ENCODE assay signal across 17 cellular contexts in the genomic region with DNA sequence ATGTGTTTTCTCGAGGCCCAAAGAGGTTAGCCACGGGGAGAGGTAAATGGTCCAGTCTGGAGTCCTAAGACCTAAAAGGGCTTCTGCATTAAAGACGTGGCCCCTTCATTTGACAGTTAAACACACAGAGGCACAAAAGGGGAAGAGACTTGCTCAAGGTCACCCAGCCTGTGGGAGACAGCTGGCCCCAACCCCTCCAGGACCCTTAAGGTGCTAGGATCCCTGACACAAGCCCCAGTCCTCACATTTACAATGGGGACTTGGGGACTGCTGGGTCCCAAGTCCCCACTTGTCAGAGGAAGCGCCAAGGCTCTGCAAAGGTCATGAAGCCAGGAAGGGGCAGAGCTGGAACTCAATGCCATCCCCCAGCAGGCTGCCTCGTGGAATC. TPM values are rescaled to one million over a fixed set of nuclear protein-coding genes. Genes with fewer than 3 reads are reported as not detected.
DNase-seq lines count a peak whose midpoint lies in the region; ATAC-seq and TF ChIP-seq lines count a peak whose summit lies in the region.
"Had no signal": no experiment of that assay in that cellular context is flagged by ENCODE, and none has a peak within 500 bp of the region (broad histone marks: within the 10 kb centered on the region; RNA-seq: fewer than 3 reads in every experiment).

No MANE protein-coding gene starts in this region.

- peaks cover 17% of the 10 kb centered on the region for H3K4me1 Mint-ChIP-seq in activated naive CD4-positive, alpha-beta T cell treated with anti-CD3 and anti-CD28 coated beads, Interleukin-2, amount 50 U/mL, for 24 hours
- H3K4me1 Mint-ChIP-seq in activated naive CD8-positive, alpha-beta T cell treated with anti-CD3 and anti-CD28 coated beads, Interleukin-2, amount 50 U/mL, for 24 hours, result peaks cover 44% of the 10 kb centered on the region
- peaks cover 43% of the 10 kb centered on the region for H3K4me1 Mint-ChIP-seq in mesothelial cell of epicardium
- peaks cover 24% of the 10 kb centered on the region for H3K4me1 Mint-ChIP-seq in stimulated activated naive CD8-positive, alpha-beta T cell treated with anti-CD3 and anti-CD28 coated beads, Interleukin-15, amount 100 ng/mL, for 72 hours

- no peaks in the 10 kb centered on the region for H3K9me3 Mint-ChIP-seq in activated naive CD4-positive, alpha-beta T cell treated with anti-CD3 and anti-CD28 coated beads, Interleukin-2, amount 50 U/mL, for 24 hours
- H3K9me3 Mint-ChIP-seq in activated naive CD8-positive, alpha-beta T cell treated with anti-CD3 and anti-CD28 coated beads, Interleukin-2, amount 50 U/mL, for 24 hours, result peaks cover 10% of the 10 kb centered on the region
- peaks cover 5% of the 10 kb centered on the region for H3K9me3 Mint-ChIP-seq in mesothelial cell of epicardium
- peaks cover 4 to 11% of the 10 kb centered on the region in 2 donors for H3K9me3 Mint-ChIP-seq in stimulated activated naive CD8-positive, alpha-beta T cell treated with anti-CD3 and anti-CD28 coated beads, Interleukin-15, amount 100 ng/mL, for 72 hours

- BruUV-seq in A673 (replicated peaks; lab: Mats Ljungman, UMichigan), result no TSS peak

- no peaks in the 10 kb centered on the region for H3K36me3 ChIP-seq in A673 (ENCODE audit: insufficient read depth, low read length, poor library complexity, severe bottlenecking)
- H3K36me3 ChIP-seq: sigmoid colon, suprapubic skin had no signal

- POLR2A ChIA-PET in A673 (lab: Charles Lee; ENCODE audit: low non-redundant PET), result interaction anchor here (0.7 kb wide), 1 partner anchor 30 kb away, joined by 5 read pairs; no protein-coding TSS in a partner anchor

- DNase-seq in activated naive CD4-positive, alpha-beta T cell (lab: John Stamatoyannopoulos, UW), result no peak
- DNase-seq in activated naive CD8-positive, alpha-beta T cell treated with anti-CD3 and anti-CD28 coated beads, Interleukin-2, amount 50 U/mL, for 24 hours, result no peak
- DNase-seq in mesothelial cell of epicardium (ENCODE audit: low spot score in 2 of 2, unreplicated experiment in 2 of 2) (no peak), A673 (ENCODE audit: low spot score) (no peak), T1000 (lab: John Stamatoyannopoulos, UW) (no peak)
- DNase-seq in stimulated activated naive CD8-positive, alpha-beta T cell treated with anti-CD3 and anti-CD28 coated beads, Interleukin-15, amount 100 ng/mL, for 72 hours, result no peak
- DNase-seq in stimulated activated CD4-positive, alpha-beta T cell treated with anti-CD3 and anti-CD28 coated beads, Interleukin-12 subunit alpha, Interleukin-12 subunit beta, amount 100 ng/mL, for 4 hours, result no peak
- DNase-seq: effector CD8-positive, alpha-beta T cell; heart left ventricle; NCI-H1694 treated with DMSO at 0.1 percent for 48 hours; NK-92 treated with Interleukin-12 subunit alpha and Interleukin-12 subunit beta, amount 100 ng/mL, for 24 hours; stimulated activated CD4-positive, alpha-beta T cell treated with anti-CD3 and anti-CD28 coated beads, Interleukin-2, amount 100 ng/mL, for 24 hours had no signal

- no peak overlapping the region for H3K4me3 ChIP-seq in A673 (ENCODE audit: low read depth, low read length, poor library complexity, severe bottlenecking)
- H3K4me3 ChIP-seq: heart left ventricle, sigmoid colon, suprapubic skin had no signal

- H3K4me3 Mint-ChIP-seq in activated naive CD4-positive, alpha-beta T cell treated with anti-CD3 and anti-CD28 coated beads, Interleukin-2, amount 50 U/mL, for 24 hours, result peak overlapping the region; percentile 24
- H3K4me3 Mint-ChIP-seq in activated naive CD8-positive, alpha-beta T cell treated with anti-CD3 and anti-CD28 coated beads, Interleukin-2, amount 50 U/mL, for 24 hours, result peak overlapping the region; percentile 86
- peak overlapping the region; percentile 78 for H3K4me3 Mint-ChIP-seq in mesothelial cell of epicardium
- peak overlapping the region; percentile 18 to 93 for H3K4me3 Mint-ChIP-seq in stimulated activated naive CD8-positive, alpha-beta T cell treated with anti-CD3 and anti-CD28 coated beads, Interleukin-15, amount 100 ng/mL, for 72 hours

- H3K27ac Mint-ChIP-seq in activated naive CD4-positive, alpha-beta T cell treated with anti-CD3 and anti-CD28 coated beads, Interleukin-2, amount 50 U/mL, for 24 hours, result no peak overlapping the region
- H3K27ac Mint-ChIP-seq in activated naive CD8-positive, alpha-beta T cell treated with anti-CD3 and anti-CD28 coated beads, Interleukin-2, amount 50 U/mL, for 24 hours, result no peak overlapping the region
- H3K27ac Mint-ChIP-seq in mesothelial cell of epicardium, result no peak overlapping the region
- peak overlapping the region in 1 of 2 donors; percentile 34 for H3K27ac Mint-ChIP-seq in stimulated activated naive CD8-positive, alpha-beta T cell treated with anti-CD3 and anti-CD28 coated beads, Interleukin-15, amount 100 ng/mL, for 72 hours

- H3K27ac ChIP-seq in A673 (ENCODE audit: low read depth, low read length, poor library complexity, severe bottlenecking), result no peak overlapping the region
- H3K27ac ChIP-seq: heart left ventricle, RWPE1, sigmoid colon, suprapubic skin had no signal

- H3K36me3 Mint-ChIP-seq in activated naive CD4-positive, alpha-beta T cell treated with anti-CD3 and anti-CD28 coated beads, Interleukin-2, amount 50 U/mL, for 24 hours, result peaks cover 11% of the 10 kb centered on the region
- H3K36me3 Mint-ChIP-seq in activated naive CD8-positive, alpha-beta T cell treated with anti-CD3 and anti-CD28 coated beads, Interleukin-2, amount 50 U/mL, for 24 hours (ENCODE audit: low read depth), result peaks cover 7% of the 10 kb centered on the region
- peaks cover 3% of the 10 kb centered on the region for H3K36me3 Mint-ChIP-seq in mesothelial cell of epicardium

- H3K9me3 ChIP-seq in A673 (ENCODE audit: low read depth, low read length, poor library complexity, severe bottlenecking), result no peaks in the 10 kb centered on the region
- H3K9me3 ChIP-seq: sigmoid colon, suprapubic skin had no signal

- no peaks in the 10 kb centered on the region for H3K27me3 ChIP-seq in A673 (replicated peaks; ENCODE audit: insufficient read depth, low read depth, low read length, poor library complexity)
- H3K27me3 ChIP-seq: heart left ventricle, sigmoid colon, suprapubic skin had no signal

- intact Hi-C loops in A673 (cut with micrococcal nuclease; ENCODE audit: unreplicated experiment), result no loop called here

- CTCF ChIA-PET in A673 (lab: Charles Lee), result interaction anchor here (0.7 kb wide), 1 partner anchor 204 kb away, joined by 3 read pairs; no protein-coding TSS in a partner anchor

- H3K27me3 Mint-ChIP-seq in activated naive CD4-positive, alpha-beta T cell treated with anti-CD3 and anti-CD28 coated beads, Interleukin-2, amount 50 U/mL, for 24 hours, result no peaks in the 10 kb centered on the region
- H3K27me3 Mint-ChIP-seq in activated naive CD8-positive, alpha-beta T cell treated with anti-CD3 and anti-CD28 coated beads, Interleukin-2, amount 50 U/mL, for 24 hours, result peaks cover 2% of the 10 kb centered on the region
- H3K27me3 Mint-ChIP-seq in mesothelial cell of epicardium (ENCODE audit: low read depth), result no peaks in the 10 kb centered on the region
- H3K27me3 Mint-ChIP-seq in stimulated activated naive CD8-positive, alpha-beta T cell treated with anti-CD3 and anti-CD28 coated beads, Interleukin-15, amount 100 ng/mL, for 72 hours, result no peaks in the 10 kb centered on the region

- H3K4me1 ChIP-seq in A673 (ENCODE audit: insufficient read depth, low read length, poor library complexity, severe bottlenecking), result peaks cover 12% of the 10 kb centered on the region

- TF ChIP-seq CTCF in mesothelial cell of epicardium (IDR thresholded peaks at IDR 0.05; ENCODE audit: unreplicated experiment) (no peak), A673 (conservative IDR thresholded peaks at IDR 0.05; ENCODE audit: low read depth, low read length) (no peak)

- ATAC-seq in activated naive CD8-positive, alpha-beta T cell treated with anti-CD3 and anti-CD28 coated beads, Interleukin-2, amount 50 U/mL, for 24 hours, result no peak
- ATAC-seq in stimulated activated naive CD8-positive, alpha-beta T cell treated with anti-CD3 and anti-CD28 coated beads, Interleukin-15, amount 100 ng/mL, for 72 hours, result no peak
- ATAC-seq: activated CD4-positive, CD25-positive, alpha-beta regulatory T cell treated with anti-CD3 and anti-CD28 coated beads, Interleukin-2, amount 50 U/mL, for 24 hours; heart left ventricle had no signal

RNA-seq across cellular contexts. Expression of gene ABAT, which starts 1.7 kb away (rescaled TPM):
- 20.7 to 21.6 TPM (median 21.4 TPM) in 3 replicates for total RNA-seq in mesothelial cell of epicardium
- 6.9 and 8.6 TPM in 2 replicates for total RNA-seq in A673 (2021)

RNA-seq across cellular contexts. Expression of gene METTL22, which starts 54.7 kb away (rescaled TPM):
- total RNA-seq in mesothelial cell of epicardium, result 57.3 to 65.8 TPM (median 63.3 TPM) in 3 replicates
- 91.2 and 116 TPM in 2 replicates for total RNA-seq in A673 (2021)

Comparison
In these comparisons a context has a peak if more than half of its experiments do, and no peak if none do; other contexts are left out.
1. H3K4me3 Mint-ChIP-seq: peak in every context shown above with its lines; median percentile 86 in activated naive CD8-positive, alpha-beta T cell treated with anti-CD3 and anti-CD28 coated beads, Interleukin-2, amount 50 U/mL, for 24 hours; 78 in mesothelial cell of epicardium; 56 in stimulated activated naive CD8-positive, alpha-beta T cell treated with anti-CD3 and anti-CD28 coated beads, Interleukin-15, amount 100 ng/mL, for 72 hours; 24 in activated naive CD4-positive, alpha-beta T cell treated with anti-CD3 and anti-CD28 coated beads, Interleukin-2, amount 50 U/mL, for 24 hours.